ENCODE assay signal across 2 cellular contexts in the genomic region with DNA sequence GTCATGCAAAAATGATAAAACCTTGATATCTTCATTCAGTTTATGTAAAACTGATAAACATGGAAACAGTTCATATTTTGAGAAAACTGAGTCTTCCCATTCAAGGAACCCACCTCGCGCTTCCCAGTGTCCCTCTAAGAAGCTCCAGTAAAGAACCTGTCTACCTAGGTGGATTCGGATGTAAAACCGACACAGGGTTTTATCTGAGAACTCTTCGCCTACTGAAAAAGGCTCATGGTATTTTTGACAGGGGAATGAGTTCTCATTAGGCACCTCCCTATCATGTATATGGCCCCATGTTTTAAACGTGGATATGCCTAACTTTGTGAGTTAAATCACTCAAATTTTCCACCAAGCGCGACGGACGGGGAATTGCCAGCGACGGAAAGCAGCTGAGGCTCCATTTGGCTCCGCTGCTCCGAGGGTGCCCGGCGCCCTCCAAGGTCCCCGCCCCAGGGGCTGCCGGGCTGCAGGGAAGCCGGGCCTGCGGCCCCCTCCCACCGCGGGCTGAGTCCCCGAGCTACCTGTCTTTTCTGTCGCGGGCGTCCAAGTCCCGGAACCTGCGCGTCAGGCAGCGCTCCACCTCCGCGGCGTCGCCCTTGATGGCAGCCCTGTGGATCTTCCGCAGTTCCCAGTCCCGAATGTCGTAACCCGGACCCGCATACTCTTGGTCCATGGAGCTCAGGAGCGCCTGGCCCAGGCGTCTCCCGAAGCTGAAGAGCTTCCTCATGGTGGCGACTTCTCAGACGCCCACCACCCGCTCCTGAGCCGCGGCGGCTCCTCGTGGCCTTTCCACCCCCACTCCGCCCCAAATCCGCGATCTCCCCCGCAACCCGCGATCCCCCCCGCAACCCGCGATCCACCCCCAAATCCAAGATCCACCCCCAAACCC.
A peak's percentile ranks its signal among the peaks of the same experiment; 100 is the strongest.
TF ChIP-seq lines count a peak whose summit lies in the region.

No MANE protein-coding gene starts in this region.

TF ChIP-seq in SK-N-SH, 30 proteins besides CTCF, POLR2A, EP300 and RAD21:
- TF ChIP-seq TCF12 (IDR thresholded peaks at IDR 0.05) (no peak), RFX5 (IDR thresholded peaks at IDR 0.05; ENCODE audit: low read length) (no peak), POLR2AphosphoS5 (IDR thresholded peaks at IDR 0.05; ENCODE audit: low read depth, low read length) (no peak), TAF1 (IDR thresholded peaks at IDR 0.05; ENCODE audit: borderline replicate concordance, low read depth, low read length) (no peak), MEF2A (IDR thresholded peaks at IDR 0.05; ENCODE audit: borderline replicate concordance, low read depth) (no peak), NRF1 (IDR thresholded peaks at IDR 0.05; ENCODE audit: low read depth, low read length) (no peak), TEAD4 (IDR thresholded peaks at IDR 0.05; ENCODE audit: borderline replicate concordance, insufficient read depth) (no peak), FOSL2 (IDR thresholded peaks at IDR 0.05; ENCODE audit: borderline replicate concordance, low read depth) (no peak), FOXM1 (IDR thresholded peaks at IDR 0.05; ENCODE audit: low read depth) (no peak)
- TF ChIP-seq, protein P1, sequence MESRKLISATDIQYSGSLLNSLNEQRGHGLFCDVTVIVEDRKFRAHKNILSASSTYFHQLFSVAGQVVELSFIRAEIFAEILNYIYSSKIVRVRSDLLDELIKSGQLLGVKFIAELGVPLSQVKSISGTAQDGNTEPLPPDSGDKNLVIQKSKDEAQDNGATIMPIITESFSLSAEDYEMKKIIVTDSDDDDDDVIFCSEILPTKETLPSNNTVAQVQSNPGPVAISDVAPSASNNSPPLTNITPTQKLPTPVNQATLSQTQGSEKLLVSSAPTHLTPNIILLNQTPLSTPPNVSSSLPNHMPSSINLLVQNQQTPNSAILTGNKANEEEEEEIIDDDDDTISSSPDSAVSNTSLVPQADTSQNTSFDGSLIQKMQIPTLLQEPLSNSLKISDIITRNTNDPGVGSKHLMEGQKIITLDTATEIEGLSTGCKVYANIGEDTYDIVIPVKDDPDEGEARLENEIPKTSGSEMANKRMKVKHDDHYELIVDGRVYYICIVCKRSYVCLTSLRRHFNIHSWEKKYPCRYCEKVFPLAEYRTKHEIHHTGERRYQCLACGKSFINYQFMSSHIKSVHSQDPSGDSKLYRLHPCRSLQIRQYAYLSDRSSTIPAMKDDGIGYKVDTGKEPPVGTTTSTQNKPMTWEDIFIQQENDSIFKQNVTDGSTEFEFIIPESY (IDR thresholded peaks at IDR 0.05; ENCODE audit: borderline replicate concordance, low read depth) = no peak
- TF ChIP-seq, protein P2, sequence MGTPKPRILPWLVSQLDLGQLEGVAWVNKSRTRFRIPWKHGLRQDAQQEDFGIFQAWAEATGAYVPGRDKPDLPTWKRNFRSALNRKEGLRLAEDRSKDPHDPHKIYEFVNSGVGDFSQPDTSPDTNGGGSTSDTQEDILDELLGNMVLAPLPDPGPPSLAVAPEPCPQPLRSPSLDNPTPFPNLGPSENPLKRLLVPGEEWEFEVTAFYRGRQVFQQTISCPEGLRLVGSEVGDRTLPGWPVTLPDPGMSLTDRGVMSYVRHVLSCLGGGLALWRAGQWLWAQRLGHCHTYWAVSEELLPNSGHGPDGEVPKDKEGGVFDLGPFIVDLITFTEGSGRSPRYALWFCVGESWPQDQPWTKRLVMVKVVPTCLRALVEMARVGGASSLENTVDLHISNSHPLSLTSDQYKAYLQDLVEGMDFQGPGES (IDR thresholded peaks at IDR 0.05; ENCODE audit: low read depth, low read length) = no peak
- TF ChIP-seq, protein P3, sequence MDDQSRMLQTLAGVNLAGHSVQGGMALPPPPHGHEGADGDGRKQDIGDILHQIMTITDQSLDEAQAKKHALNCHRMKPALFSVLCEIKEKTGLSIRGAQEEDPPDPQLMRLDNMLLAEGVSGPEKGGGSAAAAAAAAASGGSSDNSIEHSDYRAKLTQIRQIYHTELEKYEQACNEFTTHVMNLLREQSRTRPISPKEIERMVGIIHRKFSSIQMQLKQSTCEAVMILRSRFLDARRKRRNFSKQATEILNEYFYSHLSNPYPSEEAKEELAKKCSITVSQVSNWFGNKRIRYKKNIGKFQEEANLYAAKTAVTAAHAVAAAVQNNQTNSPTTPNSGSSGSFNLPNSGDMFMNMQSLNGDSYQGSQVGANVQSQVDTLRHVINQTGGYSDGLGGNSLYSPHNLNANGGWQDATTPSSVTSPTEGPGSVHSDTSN (IDR thresholded peaks at IDR 0.05) = no peak
TF ChIP-seq in SK-N-SH: peak in this region for 0.

TF ChIP-seq in HepG2, 621 proteins besides CTCF, POLR2A, EP300 and RAD21 (continues in another document):
- TF ChIP-seq ZNF451 (CRISPR knock-in tag; IDR thresholded peaks at IDR 0.05) = no peak
- 0 out of 2 replicates have a peak, but pooled peaks have one; percentile 10 for TF ChIP-seq ZNF17 (CRISPR knock-in tag; IDR thresholded peaks at IDR 0.05)
- TF ChIP-seq HNRNPLL (IDR thresholded peaks at IDR 0.05; ENCODE audit: low read depth, low read length, poor library complexity, severe bottlenecking) = peak; percentile 63
- TF ChIP-seq PATZ1 (CRISPR knock-in tag; IDR thresholded peaks at IDR 0.05) = peak; percentile 47; the same call in 1 of the 2 replicates
- TF ChIP-seq FOXO4 (CRISPR knock-in tag; conservative IDR thresholded peaks at IDR 0.05) = 0 out of 2 replicates have a peak, but pooled peaks have one; percentile 44
- 0 out of 2 replicates have a peak, but pooled peaks have one; percentile 5 for TF ChIP-seq ZNF512B (CRISPR knock-in tag; IDR thresholded peaks at IDR 0.05; ENCODE audit: borderline replicate concordance)
- 0 out of 2 replicates have a peak, but pooled peaks have one; percentile 7 for TF ChIP-seq ZNF143 (CRISPR knock-in tag; IDR thresholded peaks at IDR 0.05)
- 0 out of 2 replicates have a peak, but pooled peaks have one; percentile 21 for TF ChIP-seq ZMAT3 (CRISPR knock-in tag; conservative IDR thresholded peaks at IDR 0.05)
- no peak for TF ChIP-seq TCF12 (IDR thresholded peaks at IDR 0.05)
- no peak for TF ChIP-seq TCF12 (CRISPR knock-in tag; IDR thresholded peaks at IDR 0.05)
- peak; percentile 16; the same call in 1 of the 2 replicates for TF ChIP-seq HOXA5 (CRISPR knock-in tag; IDR thresholded peaks at IDR 0.05)
- TF ChIP-seq WIZ (CRISPR knock-in tag; IDR thresholded peaks at IDR 0.05) = peak; percentile 18; the same call in 1 of the 2 replicates
- TF ChIP-seq CHCHD3 (CRISPR knock-in tag; IDR thresholded peaks at IDR 0.05) = no peak
- TF ChIP-seq SAP130 (CRISPR knock-in tag; IDR thresholded peaks at IDR 0.05; ENCODE audit: low read depth) = peak; percentile 22; the same call in 1 of the 2 replicates
- TF ChIP-seq, protein P3 (CRISPR knock-in tag; IDR thresholded peaks at IDR 0.05; ENCODE audit: borderline replicate concordance) = no peak
- TF ChIP-seq ZNF557 (CRISPR knock-in tag; IDR thresholded peaks at IDR 0.05) = 0 out of 2 replicates have a peak, but pooled peaks have one; percentile 14
- TF ChIP-seq DMAP1 (CRISPR knock-in tag; IDR thresholded peaks at IDR 0.05) = peak; percentile 10
- TF ChIP-seq ZSCAN9 (CRISPR knock-in tag; IDR thresholded peaks at IDR 0.05; ENCODE audit: borderline replicate concordance) = 0 out of 2 replicates have a peak, but pooled peaks have one; percentile 17
- TF ChIP-seq, protein P4, sequence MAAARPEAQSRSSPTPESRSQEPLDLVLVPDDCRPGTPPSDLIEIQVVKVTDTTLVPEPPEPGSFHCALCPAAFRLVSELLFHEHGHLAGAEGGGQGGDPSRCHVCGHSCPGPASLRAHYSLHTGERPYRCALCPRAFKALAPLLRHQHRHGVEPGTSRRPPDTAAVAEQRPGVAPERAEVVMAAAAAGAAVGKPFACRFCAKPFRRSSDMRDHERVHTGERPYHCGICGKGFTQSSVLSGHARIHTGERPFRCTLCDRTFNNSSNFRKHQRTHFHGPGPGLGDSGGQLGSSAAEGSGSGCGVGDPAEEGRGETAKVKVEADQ (CRISPR knock-in tag; IDR thresholded peaks at IDR 0.05; ENCODE audit: borderline replicate concordance) = no peak
- TF ChIP-seq ZNF724P (CRISPR knock-in tag; IDR thresholded peaks at IDR 0.05; ENCODE audit: borderline replicate concordance) = 0 out of 2 replicates have a peak, but pooled peaks have one; percentile 10
- peak; percentile 24 for TF ChIP-seq KAT7 (CRISPR knock-in tag; IDR thresholded peaks at IDR 0.05; ENCODE audit: borderline replicate concordance)
- peak; percentile 32 for TF ChIP-seq ASH2L (IDR thresholded peaks at IDR 0.05; ENCODE audit: insufficient read length, low read depth, low read length)
- TF ChIP-seq ZNF607 (CRISPR knock-in tag; IDR thresholded peaks at IDR 0.05; ENCODE audit: borderline replicate concordance) = peak; percentile 16; the same call in 1 of the 2 replicates
- TF ChIP-seq CEBPG (CRISPR knock-in tag; IDR thresholded peaks at IDR 0.05) = peak; percentile 31; the same call in 1 of the 2 replicates
- peak; percentile 22; the same call in 1 of the 2 replicates for TF ChIP-seq KMT2B (CRISPR knock-in tag; IDR thresholded peaks at IDR 0.05)
- TF ChIP-seq, protein P5, sequence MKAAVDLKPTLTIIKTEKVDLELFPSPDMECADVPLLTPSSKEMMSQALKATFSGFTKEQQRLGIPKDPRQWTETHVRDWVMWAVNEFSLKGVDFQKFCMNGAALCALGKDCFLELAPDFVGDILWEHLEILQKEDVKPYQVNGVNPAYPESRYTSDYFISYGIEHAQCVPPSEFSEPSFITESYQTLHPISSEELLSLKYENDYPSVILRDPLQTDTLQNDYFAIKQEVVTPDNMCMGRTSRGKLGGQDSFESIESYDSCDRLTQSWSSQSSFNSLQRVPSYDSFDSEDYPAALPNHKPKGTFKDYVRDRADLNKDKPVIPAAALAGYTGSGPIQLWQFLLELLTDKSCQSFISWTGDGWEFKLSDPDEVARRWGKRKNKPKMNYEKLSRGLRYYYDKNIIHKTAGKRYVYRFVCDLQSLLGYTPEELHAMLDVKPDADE (CRISPR knock-in tag; IDR thresholded peaks at IDR 0.05) = no peak
